6 cellular contexts compared by ENCODE assay signal in the genomic region with DNA sequence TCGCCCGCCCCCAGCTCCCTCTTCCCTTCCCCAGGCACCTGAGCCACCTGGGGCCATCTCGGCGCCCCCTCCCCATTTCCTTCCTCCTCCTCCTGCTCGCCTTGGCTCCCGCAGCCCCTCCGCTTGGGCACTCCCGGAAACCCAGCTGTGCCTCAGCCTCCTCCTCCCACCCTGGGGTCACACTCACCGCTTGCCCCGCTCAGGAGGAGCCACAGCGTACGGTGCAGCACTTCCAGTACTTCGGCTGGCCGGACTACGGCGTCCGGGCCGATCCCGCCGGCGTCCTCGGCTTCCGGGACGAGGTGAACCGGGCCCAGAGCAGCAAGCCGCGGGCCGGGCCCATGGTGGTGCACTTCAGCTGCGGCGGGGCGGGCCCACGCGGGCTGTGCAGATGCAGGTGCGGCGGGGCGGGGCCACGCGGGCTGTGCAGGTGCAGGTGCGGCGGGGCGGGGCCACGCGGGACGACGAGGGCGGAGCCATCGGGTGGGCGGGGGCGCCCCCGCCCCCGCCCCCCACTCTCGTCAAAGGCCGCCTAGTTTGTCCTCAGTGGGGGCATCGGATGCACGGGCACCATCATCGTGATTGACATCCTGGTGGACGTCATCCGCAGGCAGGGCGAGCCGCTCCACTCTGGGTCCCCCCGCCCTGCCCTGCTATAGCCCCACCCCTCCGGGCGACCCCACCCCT. TPM values are rescaled to one million over a fixed set of nuclear protein-coding genes. Genes with fewer than 3 reads are reported as not detected.
A peak's percentile ranks its signal among the peaks of the same experiment; 100 is the strongest.
DNase-seq lines count a peak whose midpoint lies in the region; ATAC-seq lines count a peak whose summit lies in the region.

No MANE protein-coding gene starts in this region.

- no peaks in the 10 kb centered on the region for H3K27me3 ChIP-seq in right cardiac atrium (ENCODE audit: control insufficient read depth, insufficient read depth)

- peak overlapping the region; percentile 32 for H3K4me3 ChIP-seq in right cardiac atrium (ENCODE audit: low read length)

- intact Hi-C loops in right cardiac atrium (cut with DNase I) = no loop called here

- peak; percentile 58 for DNase-seq in NCI-H1436 (lab: John Stamatoyannopoulos, UW)
- no peak for DNase-seq in NCI-H1436 treated with DMSO at 0.1 percent for 48 hours (lab: John Stamatoyannopoulos, UW)
- peak; percentile 58 for DNase-seq in activated CD4-positive, CD25-positive, alpha-beta regulatory T cell treated with anti-CD3 and anti-CD28 coated beads, Interleukin-2, amount 50 U/mL, for 72 hours
- no peak for DNase-seq in right cardiac atrium
- no peak for DNase-seq in SHP77 treated with DMSO at 0.1 percent for 48 hours (lab: John Stamatoyannopoulos, UW)

- H3K4me1 ChIP-seq in right cardiac atrium (ENCODE audit: control insufficient read depth, insufficient read depth, low read length) = no peaks in the 10 kb centered on the region

- H3K9me3 ChIP-seq in right cardiac atrium (ENCODE audit: control insufficient read depth, low read length) = no peaks in the 10 kb centered on the region

- peak in 1 of 2 donors; percentile 14 for ATAC-seq in right cardiac atrium
- no peak for ATAC-seq in GM18502 (IDR thresholded peaks at IDR 0.05; ENCODE audit: poor library complexity, unreplicated experiment)

- WGBS in right cardiac atrium = 4% methylated on average over 63 of the region's 63 CpGs

- no peak overlapping the region for H3K27ac ChIP-seq in right cardiac atrium (ENCODE audit: low read length)

RNA-seq across cellular contexts. Expression of gene RNF223, which starts 5.6 kb away (rescaled TPM):
- not detected for total RNA-seq in right cardiac atrium
- polyA plus RNA-seq in right cardiac atrium = not detected

RNA-seq across cellular contexts. Expression of gene C1orf159, which starts 47.4 kb away (rescaled TPM):
- total RNA-seq in right cardiac atrium = 1 to 10 TPM; 4.9 to 5.6 (median 5.4) TPM
- 6.8 TPM for polyA plus RNA-seq in right cardiac atrium

RNA-seq across cellular contexts. Expression of gene AGRN, which starts 48.6 kb away (rescaled TPM):
- total RNA-seq in right cardiac atrium = 10 to 100 TPM; 17.1 to 26.4 (median 21.4) TPM
- 12.0 TPM for polyA plus RNA-seq in right cardiac atrium

RNA-seq across cellular contexts. Expression of gene ISG15, which starts 55.2 kb away (rescaled TPM):
- total RNA-seq in right cardiac atrium = 10 to 100 TPM; 16.1 to 36.4 (median 21.6) TPM
- 65.5 TPM for polyA plus RNA-seq in right cardiac atrium

Comparison
In these comparisons a context has a peak if more than half of its experiments do, and no peak if none do; other contexts are left out.
1. DNase-seq: peak in NCI-H1436 (single experiment) and activated CD4-positive, CD25-positive, alpha-beta regulatory T cell treated with anti-CD3 and anti-CD28 coated beads, Interleukin-2, amount 50 U/mL, for 72 hours (single experiment); none in NCI-H1436 treated with DMSO at 0.1 percent for 48 hours (single experiment), right cardiac atrium (0 of 3) and SHP77 treated with DMSO at 0.1 percent for 48 hours (single experiment).